Comparison of ENCODE assay signal across 8 cellular contexts in genomic region chr1:155320252-155320651, GRCh38. TPM values are rescaled to one million over a fixed set of nuclear protein-coding genes. Genes with fewer than 3 reads are reported as not detected.
A peak's percentile ranks its signal among the peaks of the same experiment; 100 is the strongest.
DNase-seq lines count a peak whose midpoint lies in the region; ATAC-seq and TF ChIP-seq lines count a peak whose summit lies in the region.

No MANE protein-coding gene starts in this region.

- peaks cover 20% of the 10 kb centered on the region for H3K36me3 Mint-ChIP-seq in CD8-positive, alpha-beta T cell
- peaks cover 8% of the 10 kb centered on the region for H3K36me3 Mint-ChIP-seq in progenitor cell of endocrine pancreas (ENCODE audit: insufficient read depth)

- TF ChIP-seq POLR2A in esophagus squamous epithelium (IDR thresholded peaks at IDR 0.05): no peak

- H3K4me1 Mint-ChIP-seq in CD8-positive, alpha-beta T cell (ENCODE audit: low read depth): peaks cover 24% of the 10 kb centered on the region
- peaks cover 22% of the 10 kb centered on the region for H3K4me1 Mint-ChIP-seq in progenitor cell of endocrine pancreas (ENCODE audit: low read depth)

- no peaks in the 10 kb centered on the region for H3K36me3 ChIP-seq in CD8-positive, alpha-beta T cell (ENCODE audit: insufficient read depth, low read length)
- peaks cover 0 to 46% (median 4%) of the 10 kb centered on the region in 3 donors for H3K36me3 ChIP-seq in esophagus squamous epithelium

- no peak overlapping the region for H3K27ac ChIP-seq in CD8-positive, alpha-beta T cell (ENCODE audit: low read depth, low read length)
- peak overlapping the region; percentile 86; the same call in 1 of the 2 replicates for H3K27ac ChIP-seq in VCaP
- peak overlapping the region; percentile 48 to 99 (median 97) for H3K27ac ChIP-seq in esophagus squamous epithelium

- no peaks in the 10 kb centered on the region for H3K9me3 ChIP-seq in CD8-positive, alpha-beta T cell (ENCODE audit: low read length)
- H3K9me3 ChIP-seq in esophagus squamous epithelium: no peaks in the 10 kb centered on the region

- H3K4me1 ChIP-seq in CD8-positive, alpha-beta T cell (ENCODE audit: insufficient read depth, low read length): peaks cover 29% of the 10 kb centered on the region
- H3K4me1 ChIP-seq in esophagus squamous epithelium: peaks cover 24 to 36% (median 28%) of the 10 kb centered on the region in 3 donors

- peak overlapping the region; percentile 52 for H3K27ac Mint-ChIP-seq in CD8-positive, alpha-beta T cell
- H3K27ac Mint-ChIP-seq in progenitor cell of endocrine pancreas: no peak overlapping the region

- no peak for TF ChIP-seq CTCF in CD8-positive, alpha-beta T cell (IDR thresholded peaks at IDR 0.05)
- no peak for TF ChIP-seq CTCF in VCaP (conservative IDR thresholded peaks at IDR 0.05)
- TF ChIP-seq CTCF in esophagus squamous epithelium (IDR thresholded peaks at IDR 0.05): no peak
- no peak for TF ChIP-seq CTCF in progenitor cell of endocrine pancreas (IDR thresholded peaks at IDR 0.05; ENCODE audit: unreplicated experiment)

- H3K9me3 Mint-ChIP-seq in CD8-positive, alpha-beta T cell: no peaks in the 10 kb centered on the region
- no peaks in the 10 kb centered on the region for H3K9me3 Mint-ChIP-seq in progenitor cell of endocrine pancreas (ENCODE audit: low read depth)

- 35 to 40% methylated on average over 11 of the region's 11 CpGs for WGBS in esophagus squamous epithelium, 2 donors

- H3K4me3 Mint-ChIP-seq in CD8-positive, alpha-beta T cell: peak overlapping the region; percentile 75
- peak overlapping the region; percentile 70 for H3K4me3 Mint-ChIP-seq in progenitor cell of endocrine pancreas (ENCODE audit: low read depth)

- H3K27me3 ChIP-seq in CD8-positive, alpha-beta T cell (ENCODE audit: insufficient read depth, low read length): no peaks in the 10 kb centered on the region
- no peaks in the 10 kb centered on the region for H3K27me3 ChIP-seq in esophagus squamous epithelium

- no peak for DNase-seq in CD8-positive, alpha-beta T cell
- DNase-seq in esophagus squamous epithelium (lab: John Stamatoyannopoulos, UW) (no peak), progenitor cell of endocrine pancreas (ENCODE audit: low spot score, unreplicated experiment) (no peak), NCI-H345 (lab: John Stamatoyannopoulos, UW) (no peak), T1000 (lab: John Stamatoyannopoulos, UW) (no peak), NCI-H1417 treated with DMSO at 0.1 percent for 48 hours (lab: John Stamatoyannopoulos, UW) (no peak)

- ATAC-seq in CD8-positive, alpha-beta T cell: no peak
- no peak for ATAC-seq in HG03469 (IDR thresholded peaks at IDR 0.05; ENCODE audit: unreplicated experiment)

- CTCF ChIA-PET in CD8-positive, alpha-beta T cell (lab: Charles Lee): interaction anchor here (9.2 kb wide), 1 partner anchor 68 kb away, joined by 152 read pairs; the partner anchor contains the start of gene ENTREP3

- no peaks in the 10 kb centered on the region for H3K27me3 Mint-ChIP-seq in CD8-positive, alpha-beta T cell (ENCODE audit: low read depth)
- no peaks in the 10 kb centered on the region for H3K27me3 Mint-ChIP-seq in progenitor cell of endocrine pancreas

- intact Hi-C loops in CD8-positive, alpha-beta T cell (cut with DNase I, micrococcal nuclease): loop anchor here (5.0 to 10.0 kb wide), 3 partner anchors 113 to 145 kb away; partner anchors contain the start of genes MTX1 (in 2 of the 2), THBS3 (in 2 of the 2), KRTCAP2 (in 1 of the 2) and TRIM46 (in 1 of the 2)
- intact Hi-C loops in esophagus squamous epithelium (cut with DNase I): no loop called here

- POLR2A ChIA-PET in CD8-positive, alpha-beta T cell (lab: Charles Lee): interaction anchor here (0.6 to 1.6 kb wide), 3 partner anchors 12 to 71 kb away, joined by 3 to 4 read pairs (median 3); partner anchors contain the start of gene FDPS

- peak overlapping the region; percentile 56 for H3K4me3 ChIP-seq in CD8-positive, alpha-beta T cell (ENCODE audit: low read depth, low read length)
- H3K4me3 ChIP-seq in esophagus squamous epithelium: peak overlapping the region; percentile 29 to 95 (median 57)

RNA-seq across cellular contexts. Expression of gene RUSC1, which starts 0.4 kb away (rescaled TPM):
- 1 to 10 TPM; 7.5 to 7.8 TPM for total RNA-seq in CD8-positive, alpha-beta T cell
- 10 to 100 TPM; 35.8 to 52.0 (median 40.1) TPM for total RNA-seq in esophagus squamous epithelium
- total RNA-seq in progenitor cell of endocrine pancreas: 37.3 and 37.4 TPM in 2 replicates

RNA-seq across cellular contexts. Expression of gene FDPS, which starts 11.6 kb away (rescaled TPM):
- 10 to 100 TPM; 38.2 to 38.7 TPM for total RNA-seq in CD8-positive, alpha-beta T cell
- total RNA-seq in esophagus squamous epithelium (100 to 1,000 TPM; 152 to 422 (median 192) TPM), progenitor cell of endocrine pancreas (232 and 261 TPM in 2 replicates)

RNA-seq across cellular contexts. Expression of gene PKLR, which starts 19.0 kb away (rescaled TPM):
- total RNA-seq in CD8-positive, alpha-beta T cell: not detected
- total RNA-seq in esophagus squamous epithelium (under 1 TPM in 1 of 4 donors, not detected in 3; 0.18 TPM), progenitor cell of endocrine pancreas (0.16 and 0.57 TPM in 2 replicates)

RNA-seq across cellular contexts. Expression of gene HCN3, which starts 43.0 kb away (rescaled TPM):
- 1 to 10 TPM; 1.3 TPM for total RNA-seq in CD8-positive, alpha-beta T cell
- total RNA-seq in esophagus squamous epithelium (1 to 10 TPM; 2.1 to 3.0 (median 2.5) TPM), progenitor cell of endocrine pancreas (13.6 and 15.6 TPM in 2 replicates)

RNA-seq across cellular contexts. Expression of gene CLK2, which starts 46.9 kb away (rescaled TPM):
- 10 to 100 TPM; 48.6 to 54.4 TPM for total RNA-seq in CD8-positive, alpha-beta T cell
- 10 to 100 TPM; 21.9 to 35.1 (median 25.6) TPM for total RNA-seq in esophagus squamous epithelium
- total RNA-seq in progenitor cell of endocrine pancreas: 102 and 106 TPM in 2 replicates
